In the genomic region with DNA sequence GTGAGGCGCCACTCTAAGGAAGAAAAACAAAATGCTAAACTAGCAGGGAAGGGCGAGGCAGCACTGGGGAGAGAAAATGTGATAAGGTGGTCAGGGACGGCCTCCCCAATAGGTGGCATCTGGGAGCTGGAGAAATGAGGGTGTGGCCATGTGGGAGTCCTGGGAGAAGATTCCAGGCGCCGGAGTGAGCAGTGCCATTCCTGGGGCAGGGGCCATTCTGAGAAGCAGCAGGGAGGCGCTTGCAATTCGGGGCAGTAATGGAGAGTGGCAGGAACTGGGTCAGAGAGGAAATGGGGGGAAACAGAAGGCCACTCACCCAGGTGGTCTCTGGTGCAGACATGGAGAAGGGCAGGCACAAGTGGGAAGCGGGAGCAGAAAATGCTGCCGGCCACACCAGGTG, we compare ENCODE assay signal across 1 cellular context.
TF ChIP-seq lines count a peak whose summit lies in the region.

No MANE protein-coding gene starts in this region.

TF ChIP-seq in K562, 482 proteins besides CTCF, POLR2A, EP300 and RAD21 (continued from another document):
- TF ChIP-seq, protein P1, sequence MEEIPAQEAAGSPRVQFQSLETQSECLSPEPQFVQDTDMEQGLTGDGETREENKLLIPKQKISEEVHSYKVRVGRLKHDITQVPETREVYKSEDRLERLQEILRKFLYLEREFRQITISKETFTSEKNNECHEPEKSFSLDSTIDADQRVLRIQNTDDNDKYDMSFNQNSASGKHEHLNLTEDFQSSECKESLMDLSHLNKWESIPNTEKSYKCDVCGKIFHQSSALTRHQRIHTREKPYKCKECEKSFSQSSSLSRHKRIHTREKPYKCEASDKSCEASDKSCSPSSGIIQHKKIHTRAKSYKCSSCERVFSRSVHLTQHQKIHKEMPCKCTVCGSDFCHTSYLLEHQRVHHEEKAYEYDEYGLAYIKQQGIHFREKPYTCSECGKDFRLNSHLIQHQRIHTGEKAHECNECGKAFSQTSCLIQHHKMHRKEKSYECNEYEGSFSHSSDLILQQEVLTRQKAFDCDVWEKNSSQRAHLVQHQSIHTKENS (CRISPR knock-in tag; IDR thresholded peaks at IDR 0.05): no peak
- TF ChIP-seq RB1 (IDR thresholded peaks at IDR 0.05; ENCODE audit: low read depth): 0 out of 2 replicates have a peak, but pooled peaks have one; percentile 19
- no peak for TF ChIP-seq SIX5 (IDR thresholded peaks at IDR 0.05; ENCODE audit: borderline replicate concordance in 1 of 2, insufficient read depth in 1 of 2, low read depth in 1 of 2, low read length in 2 of 2)
- TF ChIP-seq, protein P2, sequence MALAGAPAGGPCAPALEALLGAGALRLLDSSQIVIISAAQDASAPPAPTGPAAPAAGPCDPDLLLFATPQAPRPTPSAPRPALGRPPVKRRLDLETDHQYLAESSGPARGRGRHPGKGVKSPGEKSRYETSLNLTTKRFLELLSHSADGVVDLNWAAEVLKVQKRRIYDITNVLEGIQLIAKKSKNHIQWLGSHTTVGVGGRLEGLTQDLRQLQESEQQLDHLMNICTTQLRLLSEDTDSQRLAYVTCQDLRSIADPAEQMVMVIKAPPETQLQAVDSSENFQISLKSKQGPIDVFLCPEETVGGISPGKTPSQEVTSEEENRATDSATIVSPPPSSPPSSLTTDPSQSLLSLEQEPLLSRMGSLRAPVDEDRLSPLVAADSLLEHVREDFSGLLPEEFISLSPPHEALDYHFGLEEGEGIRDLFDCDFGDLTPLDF (CRISPR knock-in tag; IDR thresholded peaks at IDR 0.05): no peak
- no peak for TF ChIP-seq SREBF1 (IDR thresholded peaks at IDR 0.05; ENCODE audit: borderline replicate concordance, low read depth, low read length)
- no peak for TF ChIP-seq TAF1 (IDR thresholded peaks at IDR 0.05; ENCODE audit: control insufficient read depth, extremely low read depth, insufficient read depth, low read length, severe bottlenecking)
- 0 out of 2 replicates have a peak, but pooled peaks have one; percentile 33 for TF ChIP-seq MBD2 (IDR thresholded peaks at IDR 0.05; ENCODE audit: borderline replicate concordance, low read depth)
- peak; percentile 59; the same call in 1 of the 2 replicates for TF ChIP-seq MYC (IDR thresholded peaks at IDR 0.05; ENCODE audit: low read depth, low read length)
- no peak for TF ChIP-seq MYC (CRISPR knock-in tag; IDR thresholded peaks at IDR 0.05; ENCODE audit: borderline replicate concordance, low read depth)
- TF ChIP-seq LCOR (CRISPR knock-in tag; IDR thresholded peaks at IDR 0.05): no peak
- TF ChIP-seq ZC3H11A (IDR thresholded peaks at IDR 0.05; ENCODE audit: low read depth, low read length): no peak
- peak in 1 of 2 experiments; percentile 36; a peak in 1 of 4 replicates for TF ChIP-seq MAZ (CRISPR knock-in tag; conservative IDR thresholded peaks at IDR 0.05 in 1 of 2, IDR thresholded peaks at IDR 0.05 in 1 of 2)
- 0 out of 2 replicates have a peak, but pooled peaks have one; percentile 8 for TF ChIP-seq BHLHE40 (IDR thresholded peaks at IDR 0.05; ENCODE audit: low read length)
- TF ChIP-seq MYBL2 (IDR thresholded peaks at IDR 0.05; ENCODE audit: low read depth): no peak
- TF ChIP-seq MYBL2 (CRISPR knock-in tag; IDR thresholded peaks at IDR 0.05; ENCODE audit: borderline replicate concordance): no peak
